1 cellular context compared by ENCODE assay signal in genomic region chr11:85970593-85970992, GRCh38.
TF ChIP-seq lines count a peak whose summit lies in the region.

No MANE protein-coding gene starts in this region.

TF ChIP-seq in HepG2, 621 proteins besides CTCF, POLR2A, EP300 and RAD21 (continued from another document and continues in another):
- TF ChIP-seq ZFP82 (CRISPR knock-in tag; IDR thresholded peaks at IDR 0.05; ENCODE audit: borderline replicate concordance) (no peak), GPN1 (CRISPR knock-in tag; IDR thresholded peaks at IDR 0.05; ENCODE audit: borderline replicate concordance) (no peak), ZNF776 (CRISPR knock-in tag; IDR thresholded peaks at IDR 0.05) (no peak), U2AF1 (optimal IDR thresholded peaks at IDR 0.05; ENCODE audit: low read depth, low read length) (no peak), POGZ (CRISPR knock-in tag; IDR thresholded peaks at IDR 0.05) (peak; percentile 60; the same call in 1 of the 2 replicates), NR0B2 (CRISPR knock-in tag; IDR thresholded peaks at IDR 0.05) (no peak), NFIC (IDR thresholded peaks at IDR 0.05; ENCODE audit: low read length) (no peak), HMG20A (CRISPR knock-in tag; IDR thresholded peaks at IDR 0.05; ENCODE audit: borderline replicate concordance) (peak; percentile 69; the same call in 1 of the 2 replicates), THAP9 (CRISPR knock-in tag; IDR thresholded peaks at IDR 0.05; ENCODE audit: borderline replicate concordance) (no peak), ZBTB34 (CRISPR knock-in tag; IDR thresholded peaks at IDR 0.05) (no peak), ZMYM4 (CRISPR knock-in tag; IDR thresholded peaks at IDR 0.05) (peak; percentile 76), ZNF280D (CRISPR knock-in tag; IDR thresholded peaks at IDR 0.05) (peak; percentile 82; the same call in 1 of the 2 replicates), GFI1 (CRISPR knock-in tag; IDR thresholded peaks at IDR 0.05; ENCODE audit: borderline replicate concordance) (peak; percentile 65), ADNP (CRISPR knock-in tag; IDR thresholded peaks at IDR 0.05) (0 out of 2 replicates have a peak, but pooled peaks have one; percentile 29), ZFP1 (CRISPR knock-in tag; IDR thresholded peaks at IDR 0.05) (0 out of 2 replicates have a peak, but pooled peaks have one; percentile 21), SMAD3 (CRISPR knock-in tag; IDR thresholded peaks at IDR 0.05) (no peak), CENPT (CRISPR knock-in tag; IDR thresholded peaks at IDR 0.05; ENCODE audit: low read depth) (no peak), ZNF850 (CRISPR knock-in tag; conservative IDR thresholded peaks at IDR 0.05) (no peak), ZKSCAN5 (CRISPR knock-in tag; IDR thresholded peaks at IDR 0.05) (no peak), SIN3A (IDR thresholded peaks at IDR 0.05; ENCODE audit: borderline replicate concordance, low read depth, low read length) (no peak)
- TF ChIP-seq, protein P1, sequence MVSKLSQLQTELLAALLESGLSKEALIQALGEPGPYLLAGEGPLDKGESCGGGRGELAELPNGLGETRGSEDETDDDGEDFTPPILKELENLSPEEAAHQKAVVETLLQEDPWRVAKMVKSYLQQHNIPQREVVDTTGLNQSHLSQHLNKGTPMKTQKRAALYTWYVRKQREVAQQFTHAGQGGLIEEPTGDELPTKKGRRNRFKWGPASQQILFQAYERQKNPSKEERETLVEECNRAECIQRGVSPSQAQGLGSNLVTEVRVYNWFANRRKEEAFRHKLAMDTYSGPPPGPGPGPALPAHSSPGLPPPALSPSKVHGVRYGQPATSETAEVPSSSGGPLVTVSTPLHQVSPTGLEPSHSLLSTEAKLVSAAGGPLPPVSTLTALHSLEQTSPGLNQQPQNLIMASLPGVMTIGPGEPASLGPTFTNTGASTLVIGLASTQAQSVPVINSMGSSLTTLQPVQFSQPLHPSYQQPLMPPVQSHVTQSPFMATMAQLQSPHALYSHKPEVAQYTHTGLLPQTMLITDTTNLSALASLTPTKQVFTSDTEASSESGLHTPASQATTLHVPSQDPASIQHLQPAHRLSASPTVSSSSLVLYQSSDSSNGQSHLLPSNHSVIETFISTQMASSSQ (IDR thresholded peaks at IDR 0.05; ENCODE audit: low read depth), result 0 out of 2 replicates have a peak, but pooled peaks have one; percentile 12
- TF ChIP-seq, protein P1 (CRISPR knock-in tag; IDR thresholded peaks at IDR 0.05; ENCODE audit: borderline replicate concordance), result peak; percentile 45; the same call in 1 of the 2 replicates
- TF ChIP-seq, protein P2, sequence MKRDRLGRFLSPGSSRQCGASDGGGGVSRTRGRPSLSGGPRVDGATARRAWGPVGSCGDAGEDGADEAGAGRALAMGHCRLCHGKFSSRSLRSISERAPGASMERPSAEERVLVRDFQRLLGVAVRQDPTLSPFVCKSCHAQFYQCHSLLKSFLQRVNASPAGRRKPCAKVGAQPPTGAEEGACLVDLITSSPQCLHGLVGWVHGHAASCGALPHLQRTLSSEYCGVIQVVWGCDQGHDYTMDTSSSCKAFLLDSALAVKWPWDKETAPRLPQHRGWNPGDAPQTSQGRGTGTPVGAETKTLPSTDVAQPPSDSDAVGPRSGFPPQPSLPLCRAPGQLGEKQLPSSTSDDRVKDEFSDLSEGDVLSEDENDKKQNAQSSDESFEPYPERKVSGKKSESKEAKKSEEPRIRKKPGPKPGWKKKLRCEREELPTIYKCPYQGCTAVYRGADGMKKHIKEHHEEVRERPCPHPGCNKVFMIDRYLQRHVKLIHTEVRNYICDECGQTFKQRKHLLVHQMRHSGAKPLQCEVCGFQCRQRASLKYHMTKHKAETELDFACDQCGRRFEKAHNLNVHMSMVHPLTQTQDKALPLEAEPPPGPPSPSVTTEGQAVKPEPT (CRISPR knock-in tag; IDR thresholded peaks at IDR 0.05; ENCODE audit: low read depth), result no peak
- TF ChIP-seq, protein P3, sequence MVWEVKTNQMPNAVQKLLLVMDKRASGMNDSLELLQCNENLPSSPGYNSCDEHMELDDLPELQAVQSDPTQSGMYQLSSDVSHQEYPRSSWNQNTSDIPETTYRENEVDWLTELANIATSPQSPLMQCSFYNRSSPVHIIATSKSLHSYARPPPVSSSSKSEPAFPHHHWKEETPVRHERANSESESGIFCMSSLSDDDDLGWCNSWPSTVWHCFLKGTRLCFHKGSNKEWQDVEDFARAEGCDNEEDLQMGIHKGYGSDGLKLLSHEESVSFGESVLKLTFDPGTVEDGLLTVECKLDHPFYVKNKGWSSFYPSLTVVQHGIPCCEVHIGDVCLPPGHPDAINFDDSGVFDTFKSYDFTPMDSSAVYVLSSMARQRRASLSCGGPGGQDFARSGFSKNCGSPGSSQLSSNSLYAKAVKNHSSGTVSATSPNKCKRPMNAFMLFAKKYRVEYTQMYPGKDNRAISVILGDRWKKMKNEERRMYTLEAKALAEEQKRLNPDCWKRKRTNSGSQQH (CRISPR knock-in tag; IDR thresholded peaks at IDR 0.05; ENCODE audit: low read depth), result no peak
- TF ChIP-seq, protein P4, sequence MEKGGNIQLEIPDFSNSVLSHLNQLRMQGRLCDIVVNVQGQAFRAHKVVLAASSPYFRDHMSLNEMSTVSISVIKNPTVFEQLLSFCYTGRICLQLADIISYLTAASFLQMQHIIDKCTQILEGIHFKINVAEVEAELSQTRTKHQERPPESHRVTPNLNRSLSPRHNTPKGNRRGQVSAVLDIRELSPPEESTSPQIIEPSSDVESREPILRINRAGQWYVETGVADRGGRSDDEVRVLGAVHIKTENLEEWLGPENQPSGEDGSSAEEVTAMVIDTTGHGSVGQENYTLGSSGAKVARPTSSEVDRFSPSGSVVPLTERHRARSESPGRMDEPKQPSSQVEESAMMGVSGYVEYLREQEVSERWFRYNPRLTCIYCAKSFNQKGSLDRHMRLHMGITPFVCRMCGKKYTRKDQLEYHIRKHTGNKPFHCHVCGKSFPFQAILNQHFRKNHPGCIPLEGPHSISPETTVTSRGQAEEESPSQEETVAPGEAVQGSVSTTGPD (CRISPR knock-in tag; IDR thresholded peaks at IDR 0.05), result no peak
- TF ChIP-seq, protein P5, sequence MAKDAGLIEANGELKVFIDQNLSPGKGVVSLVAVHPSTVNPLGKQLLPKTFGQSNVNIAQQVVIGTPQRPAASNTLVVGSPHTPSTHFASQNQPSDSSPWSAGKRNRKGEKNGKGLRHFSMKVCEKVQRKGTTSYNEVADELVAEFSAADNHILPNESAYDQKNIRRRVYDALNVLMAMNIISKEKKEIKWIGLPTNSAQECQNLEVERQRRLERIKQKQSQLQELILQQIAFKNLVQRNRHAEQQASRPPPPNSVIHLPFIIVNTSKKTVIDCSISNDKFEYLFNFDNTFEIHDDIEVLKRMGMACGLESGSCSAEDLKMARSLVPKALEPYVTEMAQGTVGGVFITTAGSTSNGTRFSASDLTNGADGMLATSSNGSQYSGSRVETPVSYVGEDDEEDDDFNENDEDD (CRISPR knock-in tag; IDR thresholded peaks at IDR 0.05; ENCODE audit: borderline replicate concordance), result no peak
- TF ChIP-seq, protein P6, sequence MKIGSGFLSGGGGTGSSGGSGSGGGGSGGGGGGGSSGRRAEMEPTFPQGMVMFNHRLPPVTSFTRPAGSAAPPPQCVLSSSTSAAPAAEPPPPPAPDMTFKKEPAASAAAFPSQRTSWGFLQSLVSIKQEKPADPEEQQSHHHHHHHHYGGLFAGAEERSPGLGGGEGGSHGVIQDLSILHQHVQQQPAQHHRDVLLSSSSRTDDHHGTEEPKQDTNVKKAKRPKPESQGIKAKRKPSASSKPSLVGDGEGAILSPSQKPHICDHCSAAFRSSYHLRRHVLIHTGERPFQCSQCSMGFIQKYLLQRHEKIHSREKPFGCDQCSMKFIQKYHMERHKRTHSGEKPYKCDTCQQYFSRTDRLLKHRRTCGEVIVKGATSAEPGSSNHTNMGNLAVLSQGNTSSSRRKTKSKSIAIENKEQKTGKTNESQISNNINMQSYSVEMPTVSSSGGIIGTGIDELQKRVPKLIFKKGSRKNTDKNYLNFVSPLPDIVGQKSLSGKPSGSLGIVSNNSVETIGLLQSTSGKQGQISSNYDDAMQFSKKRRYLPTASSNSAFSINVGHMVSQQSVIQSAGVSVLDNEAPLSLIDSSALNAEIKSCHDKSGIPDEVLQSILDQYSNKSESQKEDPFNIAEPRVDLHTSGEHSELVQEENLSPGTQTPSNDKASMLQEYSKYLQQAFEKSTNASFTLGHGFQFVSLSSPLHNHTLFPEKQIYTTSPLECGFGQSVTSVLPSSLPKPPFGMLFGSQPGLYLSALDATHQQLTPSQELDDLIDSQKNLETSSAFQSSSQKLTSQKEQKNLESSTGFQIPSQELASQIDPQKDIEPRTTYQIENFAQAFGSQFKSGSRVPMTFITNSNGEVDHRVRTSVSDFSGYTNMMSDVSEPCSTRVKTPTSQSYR (CRISPR knock-in tag; IDR thresholded peaks at IDR 0.05; ENCODE audit: borderline replicate concordance), result peak; percentile 15; the same call in 1 of the 2 replicates
- TF ChIP-seq, protein P7, sequence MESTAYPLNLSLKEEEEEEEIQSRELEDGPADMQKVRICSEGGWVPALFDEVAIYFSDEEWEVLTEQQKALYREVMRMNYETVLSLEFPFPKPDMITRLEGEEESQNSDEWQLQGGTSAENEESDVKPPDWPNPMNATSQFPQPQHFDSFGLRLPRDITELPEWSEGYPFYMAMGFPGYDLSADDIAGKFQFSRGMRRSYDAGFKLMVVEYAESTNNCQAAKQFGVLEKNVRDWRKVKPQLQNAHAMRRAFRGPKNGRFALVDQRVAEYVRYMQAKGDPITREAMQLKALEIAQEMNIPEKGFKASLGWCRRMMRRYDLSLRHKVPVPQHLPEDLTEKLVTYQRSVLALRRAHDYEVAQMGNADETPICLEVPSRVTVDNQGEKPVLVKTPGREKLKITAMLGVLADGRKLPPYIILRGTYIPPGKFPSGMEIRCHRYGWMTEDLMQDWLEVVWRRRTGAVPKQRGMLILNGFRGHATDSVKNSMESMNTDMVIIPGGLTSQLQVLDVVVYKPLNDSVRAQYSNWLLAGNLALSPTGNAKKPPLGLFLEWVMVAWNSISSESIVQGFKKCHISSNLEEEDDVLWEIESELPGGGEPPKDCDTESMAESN (CRISPR knock-in tag; conservative IDR thresholded peaks at IDR 0.05), result no peak
